1 cellular context compared by ENCODE assay signal in genomic region chr2:141513853-141514252, GRCh38.
TF ChIP-seq lines count a peak whose summit lies in the region.

No MANE protein-coding gene starts in this region.

TF ChIP-seq in GM12878, 131 proteins besides CTCF, POLR2A, EP300 and RAD21 (continued from another document):
- TF ChIP-seq USF2 (IDR thresholded peaks at IDR 0.05; ENCODE audit: borderline replicate concordance, low read depth, low read length) (no peak), GATAD2B (conservative IDR thresholded peaks at IDR 0.05; ENCODE audit: low read depth) (no peak), IRF4 (IDR thresholded peaks at IDR 0.05; ENCODE audit: low read depth, low read length) (peak; percentile 100), ZNF24 (IDR thresholded peaks at IDR 0.05) (no peak), LARP7 (IDR thresholded peaks at IDR 0.05) (no peak), PML (IDR thresholded peaks at IDR 0.05; ENCODE audit: low read length) (peak; percentile 90), FOS (IDR thresholded peaks at IDR 0.05; ENCODE audit: borderline replicate concordance, extremely low read depth, insufficient read length) (no peak), ATF7 (IDR thresholded peaks at IDR 0.05; ENCODE audit: low read depth) (peak; percentile 57), HDAC6 (IDR thresholded peaks at IDR 0.05; ENCODE audit: unreplicated experiment) (no peak), PKNOX1 (IDR thresholded peaks at IDR 0.05) (no peak), SIX5 (IDR thresholded peaks at IDR 0.05; ENCODE audit: low read depth, low read length, severe bottlenecking) (no peak), CEBPB (IDR thresholded peaks at IDR 0.05; ENCODE audit: borderline replicate concordance in 1 of 2, low read depth in 2 of 2, low read length in 2 of 2) (peak in 1 of 2 experiments; percentile 96; a peak in 2 of 4 replicates), NR2C2 (IDR thresholded peaks at IDR 0.05; ENCODE audit: borderline replicate concordance, control insufficient read depth, insufficient read length, low read depth) (no peak), BCL3 (IDR thresholded peaks at IDR 0.05; ENCODE audit: borderline replicate concordance, insufficient read depth, low read depth, low read length, poor library complexity, severe bottlenecking) (peak; percentile 96), SMAD5 (IDR thresholded peaks at IDR 0.05; ENCODE audit: low read depth) (no peak), EGR1 (IDR thresholded peaks at IDR 0.05; ENCODE audit: borderline replicate concordance in 1 of 2, low read depth in 2 of 2, low read length in 2 of 2) (peak in 1 of 2 experiments; percentile 44; a peak in 1 of 3 replicates), MTA3 (IDR thresholded peaks at IDR 0.05; ENCODE audit: borderline replicate concordance, low read length) (peak; percentile 99), YBX1 (IDR thresholded peaks at IDR 0.05) (no peak), RB1 (IDR thresholded peaks at IDR 0.05; ENCODE audit: borderline replicate concordance) (no peak), KAT2A (conservative IDR thresholded peaks at IDR 0.05; ENCODE audit: control insufficient read depth, low read depth, low read length) (no peak), RBBP5 (conservative IDR thresholded peaks at IDR 0.05) (no peak), BHLHE40 (IDR thresholded peaks at IDR 0.05; ENCODE audit: borderline replicate concordance in 1 of 2, low read depth in 2 of 2, low read length in 1 of 2) (peak in 1 of 2 experiments; percentile 18; a peak in 1 of 4 replicates), ATF3 (IDR thresholded peaks at IDR 0.05; ENCODE audit: borderline replicate concordance, extremely low read depth, low read depth, low read length) (no peak), MEF2B (IDR thresholded peaks at IDR 0.05; ENCODE audit: partially characterized antibody, poor library complexity, severe bottlenecking) (peak; percentile 69), SUZ12 (IDR thresholded peaks at IDR 0.05; ENCODE audit: unreplicated experiment) (no peak), SMARCA5 (IDR thresholded peaks at IDR 0.05) (no peak), ZSCAN29 (IDR thresholded peaks at IDR 0.05) (no peak), BACH1 (IDR thresholded peaks at IDR 0.05; ENCODE audit: borderline replicate concordance) (peak; percentile 44; the same call in 1 of the 2 replicates), TARDBP (IDR thresholded peaks at IDR 0.05; ENCODE audit: borderline replicate concordance) (no peak), IRF5 (IDR thresholded peaks at IDR 0.05; ENCODE audit: borderline replicate concordance) (no peak), KLF5 (IDR thresholded peaks at IDR 0.05; ENCODE audit: partially characterized antibody) (no peak), JUNB (IDR thresholded peaks at IDR 0.05) (peak; percentile 100), FOXK2 (IDR thresholded peaks at IDR 0.05) (no peak), ZNF384 (IDR thresholded peaks at IDR 0.05; ENCODE audit: borderline replicate concordance, low read depth, low read length) (no peak), POLR2AphosphoS5 (IDR thresholded peaks at IDR 0.05; ENCODE audit: low read length) (no peak)
- TF ChIP-seq, protein P1, sequence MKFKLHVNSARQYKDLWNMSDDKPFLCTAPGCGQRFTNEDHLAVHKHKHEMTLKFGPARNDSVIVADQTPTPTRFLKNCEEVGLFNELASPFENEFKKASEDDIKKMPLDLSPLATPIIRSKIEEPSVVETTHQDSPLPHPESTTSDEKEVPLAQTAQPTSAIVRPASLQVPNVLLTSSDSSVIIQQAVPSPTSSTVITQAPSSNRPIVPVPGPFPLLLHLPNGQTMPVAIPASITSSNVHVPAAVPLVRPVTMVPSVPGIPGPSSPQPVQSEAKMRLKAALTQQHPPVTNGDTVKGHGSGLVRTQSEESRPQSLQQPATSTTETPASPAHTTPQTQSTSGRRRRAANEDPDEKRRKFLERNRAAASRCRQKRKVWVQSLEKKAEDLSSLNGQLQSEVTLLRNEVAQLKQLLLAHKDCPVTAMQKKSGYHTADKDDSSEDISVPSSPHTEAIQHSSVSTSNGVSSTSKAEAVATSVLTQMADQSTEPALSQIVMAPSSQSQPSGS (IDR thresholded peaks at IDR 0.05; ENCODE audit: low read length), result peak; percentile 99
- TF ChIP-seq, protein P2, sequence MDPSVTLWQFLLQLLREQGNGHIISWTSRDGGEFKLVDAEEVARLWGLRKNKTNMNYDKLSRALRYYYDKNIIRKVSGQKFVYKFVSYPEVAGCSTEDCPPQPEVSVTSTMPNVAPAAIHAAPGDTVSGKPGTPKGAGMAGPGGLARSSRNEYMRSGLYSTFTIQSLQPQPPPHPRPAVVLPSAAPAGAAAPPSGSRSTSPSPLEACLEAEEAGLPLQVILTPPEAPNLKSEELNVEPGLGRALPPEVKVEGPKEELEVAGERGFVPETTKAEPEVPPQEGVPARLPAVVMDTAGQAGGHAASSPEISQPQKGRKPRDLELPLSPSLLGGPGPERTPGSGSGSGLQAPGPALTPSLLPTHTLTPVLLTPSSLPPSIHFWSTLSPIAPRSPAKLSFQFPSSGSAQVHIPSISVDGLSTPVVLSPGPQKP (IDR thresholded peaks at IDR 0.05; ENCODE audit: low read depth, low read length), result no peak
- TF ChIP-seq, protein P3, sequence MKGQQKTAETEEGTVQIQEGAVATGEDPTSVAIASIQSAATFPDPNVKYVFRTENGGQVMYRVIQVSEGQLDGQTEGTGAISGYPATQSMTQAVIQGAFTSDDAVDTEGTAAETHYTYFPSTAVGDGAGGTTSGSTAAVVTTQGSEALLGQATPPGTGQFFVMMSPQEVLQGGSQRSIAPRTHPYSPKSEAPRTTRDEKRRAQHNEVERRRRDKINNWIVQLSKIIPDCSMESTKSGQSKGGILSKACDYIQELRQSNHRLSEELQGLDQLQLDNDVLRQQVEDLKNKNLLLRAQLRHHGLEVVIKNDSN (IDR thresholded peaks at IDR 0.05; ENCODE audit: borderline replicate concordance, extremely low read length, insufficient read depth, low read depth, low read length), result no peak
- TF ChIP-seq, protein P4, sequence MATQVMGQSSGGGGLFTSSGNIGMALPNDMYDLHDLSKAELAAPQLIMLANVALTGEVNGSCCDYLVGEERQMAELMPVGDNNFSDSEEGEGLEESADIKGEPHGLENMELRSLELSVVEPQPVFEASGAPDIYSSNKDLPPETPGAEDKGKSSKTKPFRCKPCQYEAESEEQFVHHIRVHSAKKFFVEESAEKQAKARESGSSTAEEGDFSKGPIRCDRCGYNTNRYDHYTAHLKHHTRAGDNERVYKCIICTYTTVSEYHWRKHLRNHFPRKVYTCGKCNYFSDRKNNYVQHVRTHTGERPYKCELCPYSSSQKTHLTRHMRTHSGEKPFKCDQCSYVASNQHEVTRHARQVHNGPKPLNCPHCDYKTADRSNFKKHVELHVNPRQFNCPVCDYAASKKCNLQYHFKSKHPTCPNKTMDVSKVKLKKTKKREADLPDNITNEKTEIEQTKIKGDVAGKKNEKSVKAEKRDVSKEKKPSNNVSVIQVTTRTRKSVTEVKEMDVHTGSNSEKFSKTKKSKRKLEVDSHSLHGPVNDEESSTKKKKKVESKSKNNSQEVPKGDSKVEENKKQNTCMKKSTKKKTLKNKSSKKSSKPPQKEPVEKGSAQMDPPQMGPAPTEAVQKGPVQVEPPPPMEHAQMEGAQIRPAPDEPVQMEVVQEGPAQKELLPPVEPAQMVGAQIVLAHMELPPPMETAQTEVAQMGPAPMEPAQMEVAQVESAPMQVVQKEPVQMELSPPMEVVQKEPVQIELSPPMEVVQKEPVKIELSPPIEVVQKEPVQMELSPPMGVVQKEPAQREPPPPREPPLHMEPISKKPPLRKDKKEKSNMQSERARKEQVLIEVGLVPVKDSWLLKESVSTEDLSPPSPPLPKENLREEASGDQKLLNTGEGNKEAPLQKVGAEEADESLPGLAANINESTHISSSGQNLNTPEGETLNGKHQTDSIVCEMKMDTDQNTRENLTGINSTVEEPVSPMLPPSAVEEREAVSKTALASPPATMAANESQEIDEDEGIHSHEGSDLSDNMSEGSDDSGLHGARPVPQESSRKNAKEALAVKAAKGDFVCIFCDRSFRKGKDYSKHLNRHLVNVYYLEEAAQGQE (IDR thresholded peaks at IDR 0.05; ENCODE audit: low read depth, low read length), result peak; percentile 35; the same call in 1 of the 2 replicates
- TF ChIP-seq, protein P5, sequence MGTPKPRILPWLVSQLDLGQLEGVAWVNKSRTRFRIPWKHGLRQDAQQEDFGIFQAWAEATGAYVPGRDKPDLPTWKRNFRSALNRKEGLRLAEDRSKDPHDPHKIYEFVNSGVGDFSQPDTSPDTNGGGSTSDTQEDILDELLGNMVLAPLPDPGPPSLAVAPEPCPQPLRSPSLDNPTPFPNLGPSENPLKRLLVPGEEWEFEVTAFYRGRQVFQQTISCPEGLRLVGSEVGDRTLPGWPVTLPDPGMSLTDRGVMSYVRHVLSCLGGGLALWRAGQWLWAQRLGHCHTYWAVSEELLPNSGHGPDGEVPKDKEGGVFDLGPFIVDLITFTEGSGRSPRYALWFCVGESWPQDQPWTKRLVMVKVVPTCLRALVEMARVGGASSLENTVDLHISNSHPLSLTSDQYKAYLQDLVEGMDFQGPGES (IDR thresholded peaks at IDR 0.05), result no peak
- TF ChIP-seq, protein P6, sequence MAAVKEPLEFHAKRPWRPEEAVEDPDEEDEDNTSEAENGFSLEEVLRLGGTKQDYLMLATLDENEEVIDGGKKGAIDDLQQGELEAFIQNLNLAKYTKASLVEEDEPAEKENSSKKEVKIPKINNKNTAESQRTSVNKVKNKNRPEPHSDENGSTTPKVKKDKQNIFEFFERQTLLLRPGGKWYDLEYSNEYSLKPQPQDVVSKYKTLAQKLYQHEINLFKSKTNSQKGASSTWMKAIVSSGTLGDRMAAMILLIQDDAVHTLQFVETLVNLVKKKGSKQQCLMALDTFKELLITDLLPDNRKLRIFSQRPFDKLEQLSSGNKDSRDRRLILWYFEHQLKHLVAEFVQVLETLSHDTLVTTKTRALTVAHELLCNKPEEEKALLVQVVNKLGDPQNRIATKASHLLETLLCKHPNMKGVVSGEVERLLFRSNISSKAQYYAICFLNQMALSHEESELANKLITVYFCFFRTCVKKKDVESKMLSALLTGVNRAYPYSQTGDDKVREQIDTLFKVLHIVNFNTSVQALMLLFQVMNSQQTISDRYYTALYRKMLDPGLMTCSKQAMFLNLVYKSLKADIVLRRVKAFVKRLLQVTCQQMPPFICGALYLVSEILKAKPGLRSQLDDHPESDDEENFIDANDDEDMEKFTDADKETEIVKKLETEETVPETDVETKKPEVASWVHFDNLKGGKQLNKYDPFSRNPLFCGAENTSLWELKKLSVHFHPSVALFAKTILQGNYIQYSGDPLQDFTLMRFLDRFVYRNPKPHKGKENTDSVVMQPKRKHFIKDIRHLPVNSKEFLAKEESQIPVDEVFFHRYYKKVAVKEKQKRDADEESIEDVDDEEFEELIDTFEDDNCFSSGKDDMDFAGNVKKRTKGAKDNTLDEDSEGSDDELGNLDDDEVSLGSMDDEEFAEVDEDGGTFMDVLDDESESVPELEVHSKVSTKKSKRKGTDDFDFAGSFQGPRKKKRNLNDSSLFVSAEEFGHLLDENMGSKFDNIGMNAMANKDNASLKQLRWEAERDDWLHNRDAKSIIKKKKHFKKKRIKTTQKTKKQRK (IDR thresholded peaks at IDR 0.05; ENCODE audit: low read depth, low read length), result no peak
- TF ChIP-seq, protein P7, sequence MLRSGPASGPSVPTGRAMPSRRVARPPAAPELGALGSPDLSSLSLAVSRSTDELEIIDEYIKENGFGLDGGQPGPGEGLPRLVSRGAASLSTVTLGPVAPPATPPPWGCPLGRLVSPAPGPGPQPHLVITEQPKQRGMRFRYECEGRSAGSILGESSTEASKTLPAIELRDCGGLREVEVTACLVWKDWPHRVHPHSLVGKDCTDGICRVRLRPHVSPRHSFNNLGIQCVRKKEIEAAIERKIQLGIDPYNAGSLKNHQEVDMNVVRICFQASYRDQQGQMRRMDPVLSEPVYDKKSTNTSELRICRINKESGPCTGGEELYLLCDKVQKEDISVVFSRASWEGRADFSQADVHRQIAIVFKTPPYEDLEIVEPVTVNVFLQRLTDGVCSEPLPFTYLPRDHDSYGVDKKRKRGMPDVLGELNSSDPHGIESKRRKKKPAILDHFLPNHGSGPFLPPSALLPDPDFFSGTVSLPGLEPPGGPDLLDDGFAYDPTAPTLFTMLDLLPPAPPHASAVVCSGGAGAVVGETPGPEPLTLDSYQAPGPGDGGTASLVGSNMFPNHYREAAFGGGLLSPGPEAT (IDR thresholded peaks at IDR 0.05; ENCODE audit: low read depth), result 0 out of 2 replicates have a peak, but pooled peaks have one; percentile 16
TF ChIP-seq in GM12878: peak in this region for 44.
